8 cellular contexts compared by ENCODE assay signal in the genomic region with DNA sequence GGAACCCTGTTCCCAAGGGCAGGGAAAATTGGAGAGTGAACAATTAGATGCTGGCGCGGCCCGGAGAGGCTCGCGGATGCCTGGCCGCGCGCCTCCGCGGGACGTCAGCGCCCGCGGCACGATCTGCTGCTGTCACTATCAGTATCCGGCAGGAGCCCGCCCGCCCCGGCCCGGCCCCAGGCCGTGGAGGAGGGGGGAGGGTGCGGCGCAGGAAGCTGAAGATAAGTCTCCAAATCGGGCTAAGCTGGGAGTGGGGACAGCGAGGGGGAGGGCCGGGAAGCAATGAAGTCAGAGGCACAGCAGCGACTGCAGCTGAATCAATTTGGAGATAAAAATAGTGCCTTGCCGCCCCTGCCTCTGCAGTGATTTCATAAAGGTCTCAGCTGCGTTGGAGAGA.
DNase-seq lines count a peak whose midpoint lies in the region; ATAC-seq, FAIRE-seq and TF ChIP-seq lines count a peak whose summit lies in the region.

No MANE protein-coding gene starts in this region.

- H3K4me3 ChIP-seq in colonic mucosa = no peak overlapping the region

- peak overlapping the region; percentile 61 for H3K4me3 Mint-ChIP-seq in activated CD4-positive, alpha-beta T cell treated with anti-CD3 and anti-CD28 coated beads, Interleukin-2, amount 10 ng/mL, durations not matched to agents 7 days and 5 days

- H3K27ac ChIP-seq in colonic mucosa = no peak overlapping the region
- H3K27ac ChIP-seq in layer of hippocampus (ENCODE audit: low read depth, low read length) = peak overlapping the region; percentile 8

- CTCF ChIA-PET in activated CD4-positive, alpha-beta T cell treated with anti-CD3 and anti-CD28 coated beads, Interleukin-2, amount 10 ng/mL, durations not matched to agents 7 days and 5 days (lab: Charles Lee) = no interaction called here

- H3K27ac Mint-ChIP-seq in activated CD4-positive, alpha-beta T cell treated with anti-CD3 and anti-CD28 coated beads, Interleukin-2, amount 10 ng/mL, durations not matched to agents 7 days and 5 days = no peak overlapping the region

- H3K27me3 Mint-ChIP-seq in activated CD4-positive, alpha-beta T cell treated with anti-CD3 and anti-CD28 coated beads, Interleukin-2, amount 10 ng/mL, durations not matched to agents 7 days and 5 days = peaks cover 38% of the 10 kb centered on the region

- DNase-seq in COLO668 (lab: John Stamatoyannopoulos, UW; ENCODE audit: unreplicated experiment) (peak; percentile 53), HTR-8/SVneo (ENCODE audit: insufficient read length, low spot score) (peak; percentile 21), colonic mucosa (peak; percentile 34), GM19240 (ENCODE audit: insufficient read length, low spot score) (no peak)
- peak; percentile 57 for DNase-seq in activated CD4-positive, alpha-beta T cell treated with anti-CD3 and anti-CD28 coated beads, Interleukin-2, amount 10 ng/mL, durations not matched to agents 7 days and 5 days
- DNase-seq in stimulated activated CD4-positive, alpha-beta T cell treated with anti-CD3 and anti-CD28 coated beads, Interleukin-15, amount 100 ng/mL, for 1 hour (ENCODE audit: low read depth in 1 of 2, low spot score in 1 of 2) = peak; percentile 5 to 16

- H3K9me3 Mint-ChIP-seq in activated CD4-positive, alpha-beta T cell treated with anti-CD3 and anti-CD28 coated beads, Interleukin-2, amount 10 ng/mL, durations not matched to agents 7 days and 5 days = no peaks in the 10 kb centered on the region

- H3K9me3 ChIP-seq in colonic mucosa = no peaks in the 10 kb centered on the region

- no peak overlapping the region for H3K9ac ChIP-seq in colonic mucosa (ENCODE audit: low read depth in 2 of 2, low read length in 2 of 2)

- H3K36me3 Mint-ChIP-seq in activated CD4-positive, alpha-beta T cell treated with anti-CD3 and anti-CD28 coated beads, Interleukin-2, amount 10 ng/mL, durations not matched to agents 7 days and 5 days (ENCODE audit: low read depth) = no peaks in the 10 kb centered on the region

- FAIRE-seq in HTR-8/SVneo (lab: Jason Lieb, UNC) = no peak

- no peak for ATAC-seq in GM18861 (IDR thresholded peaks at IDR 0.05; ENCODE audit: unreplicated experiment)

- H3K27me3 ChIP-seq in colonic mucosa = peaks cover 5% of the 10 kb centered on the region
- no peaks in the 10 kb centered on the region for H3K27me3 ChIP-seq in layer of hippocampus (ENCODE audit: control insufficient read depth, insufficient read depth, low read length)

- POLR2A ChIA-PET in activated CD4-positive, alpha-beta T cell treated with anti-CD3 and anti-CD28 coated beads, Interleukin-2, amount 10 ng/mL, durations not matched to agents 7 days and 5 days (lab: Charles Lee) = interaction anchor here (0.6 kb wide), 1 partner anchor 844 kb away, joined by 3 read pairs; no protein-coding TSS in a partner anchor

- no peaks in the 10 kb centered on the region for H3K36me3 ChIP-seq in colonic mucosa

- no peak for TF ChIP-seq CTCF in colonic mucosa (IDR thresholded peaks at IDR 0.05)

- intact Hi-C loops in colonic mucosa (cut with DNase I) = no loop called here

- H3K4me1 Mint-ChIP-seq in activated CD4-positive, alpha-beta T cell treated with anti-CD3 and anti-CD28 coated beads, Interleukin-2, amount 10 ng/mL, durations not matched to agents 7 days and 5 days = peaks cover 14% of the 10 kb centered on the region

- H3K4me1 ChIP-seq in colonic mucosa = no peaks in the 10 kb centered on the region
